Comparison of ENCODE assay signal across 14 cellular contexts in genomic region chr20:6121504-6121903, GRCh38. TPM values are rescaled to one million over a fixed set of nuclear protein-coding genes. Genes with fewer than 3 reads are reported as not detected.
DNase-seq lines count a peak whose midpoint lies in the region; ATAC-seq and TF ChIP-seq lines count a peak whose summit lies in the region.
"Had no signal": no experiment of that assay in that cellular context is flagged by ENCODE, and none has a peak within 500 bp of the region (broad histone marks: within the 10 kb centered on the region; RNA-seq: fewer than 3 reads in every experiment).

No MANE protein-coding gene starts in this region.

- H3K4me1 Mint-ChIP-seq in H9 (peaks cover 35 to 41% of the 10 kb centered on the region in 2 experiments), progenitor cell of endocrine pancreas (ENCODE audit: low read depth) (peaks cover 17% of the 10 kb centered on the region)

- H3K27ac ChIP-seq in H9 (ENCODE audit: insufficient read length, low read depth, low read length) (no peak overlapping the region), PC-3 (ENCODE audit: low read length) (no peak overlapping the region), esophagus squamous epithelium (peak overlapping the region in 3 of 4 donors; percentile 84 to 92 (median 88))
- H3K27ac ChIP-seq: thoracic aorta had no signal

- H3F3A ChIP-seq in PC-3 (ENCODE audit: low read length, unreplicated experiment): peaks cover 5% of the 10 kb centered on the region

- H3K27me3 ChIP-seq in H9 (ENCODE audit: insufficient read depth, low read length) (peaks cover 4% of the 10 kb centered on the region; the same call in 1 of the 2 replicates), PC-3 (ENCODE audit: low read length) (no peaks in the 10 kb centered on the region), esophagus squamous epithelium (peaks cover 0 to 32% (median 0%) of the 10 kb centered on the region in 4 donors)

- H3K4me1 ChIP-seq in H9 (ENCODE audit: insufficient read depth, low read length): peaks cover 8% of the 10 kb centered on the region
- H3K4me1 ChIP-seq in PC-3 (ENCODE audit: insufficient read depth, low read length): peaks cover 25% of the 10 kb centered on the region
- H3K4me1 ChIP-seq in esophagus squamous epithelium: peaks cover 11 to 41% (median 13%) of the 10 kb centered on the region in 3 donors

- no peak overlapping the region for H3K23ac ChIP-seq in H9 (ENCODE audit: insufficient read length, low read depth, low read length)

- H4K91ac ChIP-seq in H9 (ENCODE audit: insufficient read length, low read depth, low read length): no peak overlapping the region

- no peak overlapping the region for H3K56ac ChIP-seq in H9 (ENCODE audit: insufficient read length, low read depth, low read length)

- DNase-seq in H9: no peak
- peak; percentile 19 for DNase-seq in PC-3
- no peak for DNase-seq in esophagus squamous epithelium (lab: John Stamatoyannopoulos, UW)
- no peak for DNase-seq in progenitor cell of endocrine pancreas (ENCODE audit: low spot score, unreplicated experiment)
- DNase-seq in UCSD-AML1 (lab: John Stamatoyannopoulos, UW; ENCODE audit: unreplicated experiment): no peak
- no peak for DNase-seq in activated CD4-positive, alpha-beta T cell treated with anti-CD3 and anti-CD28 coated beads for 4 hours
- no peak for DNase-seq in NCI-H2107 treated with DMSO at 0.1 percent for 48 hours (lab: John Stamatoyannopoulos, UW; ENCODE audit: unreplicated experiment)
- DNase-seq: activated CD8-positive, alpha-beta memory T cell treated with anti-CD3 and anti-CD28 coated beads for 24 hours; C1 segment of cervical spinal cord; midbrain; NCI-H1105; stimulated activated CD4-positive, alpha-beta T cell treated with anti-CD3 and anti-CD28 coated beads, Interleukin-4, amount 100 ng/mL, for 24 hours had no signal

- H3K4me2 ChIP-seq in H9 (ENCODE audit: insufficient read depth, insufficient read length, low read length) (peak overlapping the region; percentile 71), PC-3 (ENCODE audit: low read length) (peak overlapping the region; percentile 84)

- H3K36me3 ChIP-seq in PC-3 (ENCODE audit: low read depth, low read length): peaks cover 26% of the 10 kb centered on the region
- H3K36me3 ChIP-seq in esophagus squamous epithelium: peaks cover 0 to 29% (median 0%) of the 10 kb centered on the region in 3 donors
- H3K36me3 ChIP-seq: thoracic aorta had no signal

- no peaks in the 10 kb centered on the region for H3K9me3 ChIP-seq in H9 (ENCODE audit: control insufficient read depth, low read depth, low read length)
- H3K9me3 ChIP-seq in PC-3 (ENCODE audit: low read length): no peaks in the 10 kb centered on the region
- H3K9me3 ChIP-seq in esophagus squamous epithelium: no peaks in the 10 kb centered on the region
- H3K9me3 ChIP-seq: thoracic aorta had no signal

- H3T11ph ChIP-seq in H9 (ENCODE audit: low read length): no peak overlapping the region

- H3K27me3 Mint-ChIP-seq in H9 (ENCODE audit: low read depth) (peaks cover 30% of the 10 kb centered on the region), progenitor cell of endocrine pancreas (peaks cover 2% of the 10 kb centered on the region)

- H4K20me1 ChIP-seq in H9 (ENCODE audit: control insufficient read depth, insufficient read depth, insufficient read length): no peaks in the 10 kb centered on the region
- peaks cover 6% of the 10 kb centered on the region; the same call in 1 of the 2 replicates for H4K20me1 ChIP-seq in PC-3 (ENCODE audit: low read length)

- TF ChIP-seq CTCF in H9 (conservative IDR thresholded peaks at IDR 0.05) (no peak), PC-3 (conservative IDR thresholded peaks at IDR 0.05; ENCODE audit: low read depth, low read length) (no peak), esophagus squamous epithelium (IDR thresholded peaks at IDR 0.05) (no peak), progenitor cell of endocrine pancreas (IDR thresholded peaks at IDR 0.05; ENCODE audit: unreplicated experiment) (no peak)

- BruUV-seq in PC-3 (replicated peaks; lab: Mats Ljungman, UMichigan): no TSS peak

- CTCF ChIA-PET in PC-3 (lab: Charles Lee): no interaction called here

- H3K4me3 ChIP-seq in PC-3 (ENCODE audit: low read length): peak overlapping the region; percentile 90
- H3K4me3 ChIP-seq in esophagus squamous epithelium: peak overlapping the region; percentile 54 to 80 (median 67)

- POLR2A ChIA-PET in PC-3 (lab: Charles Lee; ENCODE audit: unreplicated experiment): interaction anchor here (0.7 kb wide), 1 partner anchor 52 kb away, joined by 4 read pairs; no protein-coding TSS in a partner anchor

- no peak overlapping the region for H4K8ac ChIP-seq in H9 (replicated peaks; ENCODE audit: insufficient read length, low read depth, low read length)

- H3K9me3 Mint-ChIP-seq in H9 (no peaks in the 10 kb centered on the region; a peak in 2 of 5 replicates), progenitor cell of endocrine pancreas (ENCODE audit: low read depth) (no peaks in the 10 kb centered on the region)

- no CpG with 5 or more reads among the region's 2 CpGs for WGBS in H9 (ENCODE audit: extremely low coverage, insufficient read length, low lambda C conversion rate)
- 40 to 41% methylated on average over 2 of the region's 2 CpGs for WGBS in esophagus squamous epithelium, 2 donors

- no peak overlapping the region for H3K14ac ChIP-seq in H9 (ENCODE audit: insufficient read depth, low read length)

- no peak overlapping the region for H3K18ac ChIP-seq in H9 (ENCODE audit: insufficient read length, low read depth, low read length)

- no peak overlapping the region for H3K27ac Mint-ChIP-seq in H9
- no peak overlapping the region for H3K27ac Mint-ChIP-seq in progenitor cell of endocrine pancreas

- no peak overlapping the region for H2BK15ac ChIP-seq in H9 (ENCODE audit: low read depth, low read length)

- intact Hi-C loops in PC-3 (cut with micrococcal nuclease): no loop called here
- intact Hi-C loops in esophagus squamous epithelium (cut with DNase I): no loop called here

- no peak for ATAC-seq in PC-3
- ATAC-seq in GM18519 (IDR thresholded peaks at IDR 0.05; ENCODE audit: low FRiP score, unreplicated experiment): no peak

- H3K9ac ChIP-seq in H9 (ENCODE audit: extremely low read depth, insufficient read length, low read length) (no peak overlapping the region), PC-3 (ENCODE audit: low read length) (peak overlapping the region; percentile 89)

- H3K36me3 Mint-ChIP-seq in H9 (ENCODE audit: insufficient read depth in 1 of 3, low read depth in 3 of 3) (peaks cover 18 to 23% (median 22%) of the 10 kb centered on the region in 3 experiments), progenitor cell of endocrine pancreas (ENCODE audit: insufficient read depth) (peaks cover 16% of the 10 kb centered on the region)

- no peak overlapping the region for H2BK5ac ChIP-seq in H9 (ENCODE audit: insufficient read length, low read length)

- H3K4ac ChIP-seq in H9 (ENCODE audit: low read depth, low read length): no peak overlapping the region

- no peak overlapping the region for H2BK120ac ChIP-seq in H9 (ENCODE audit: low read depth, low read length, poor library complexity, severe bottlenecking)

- no peaks in the 10 kb centered on the region for H3K9me2 ChIP-seq in PC-3 (replicated peaks; ENCODE audit: low read length)

- H2AFZ ChIP-seq in H9 (ENCODE audit: low read length) (no peak overlapping the region), PC-3 (ENCODE audit: low read length) (no peak overlapping the region)

- H4K5ac ChIP-seq in H9 (ENCODE audit: insufficient read length, low read depth, low read length): no peak overlapping the region

- peaks cover 9% of the 10 kb centered on the region for H3K23me2 ChIP-seq in H9 (ENCODE audit: insufficient read length, low read depth, low read length, poor library complexity, severe bottlenecking)

- H3K79me2 ChIP-seq in H9 (ENCODE audit: insufficient read depth, low read length) (no peaks in the 10 kb centered on the region), PC-3 (ENCODE audit: low read length) (peaks cover 46% of the 10 kb centered on the region)

- H3K4me3 Mint-ChIP-seq in H9 (peak overlapping the region; percentile 17 to 70; a peak in 4 of 5 replicates), progenitor cell of endocrine pancreas (ENCODE audit: low read depth) (peak overlapping the region; percentile 6)

- H2BK20ac ChIP-seq in H9 (ENCODE audit: low read depth, low read length, poor library complexity, severe bottlenecking): no peak overlapping the region

- no peak overlapping the region for H2AK5ac ChIP-seq in H9 (ENCODE audit: insufficient read length, low read length)

- TF ChIP-seq POLR2A in esophagus squamous epithelium (IDR thresholded peaks at IDR 0.05): no peak

- H3K79me1 ChIP-seq in H9 (ENCODE audit: insufficient read depth, low read depth, low read length, poor library complexity, severe bottlenecking): no peaks in the 10 kb centered on the region

- H2BK12ac ChIP-seq in H9 (ENCODE audit: insufficient read length, low read depth, low read length): no peak overlapping the region

RNA-seq across cellular contexts. Expression of gene FERMT1, which starts 1.3 kb away (rescaled TPM):
- total RNA-seq in H9 (2021) (9.6 and 9.7 TPM in 2 replicates), PC-3 (2014; rRNA removed) (70.8 and 72.6 TPM in 2 replicates), esophagus squamous epithelium (10 to 100 TPM; 19.3 to 53.5 (median 25.8) TPM), progenitor cell of endocrine pancreas (8.1 and 8.4 TPM in 2 replicates)

Comparison
In these comparisons a context has a peak if more than half of its experiments do, and no peak if none do; other contexts are left out.
1. H3K27ac ChIP-seq: peak in esophagus squamous epithelium (3 of 4); none in H9 (single experiment) and PC-3 (single experiment).